21 cellular contexts compared by ENCODE assay signal in the genomic region with DNA sequence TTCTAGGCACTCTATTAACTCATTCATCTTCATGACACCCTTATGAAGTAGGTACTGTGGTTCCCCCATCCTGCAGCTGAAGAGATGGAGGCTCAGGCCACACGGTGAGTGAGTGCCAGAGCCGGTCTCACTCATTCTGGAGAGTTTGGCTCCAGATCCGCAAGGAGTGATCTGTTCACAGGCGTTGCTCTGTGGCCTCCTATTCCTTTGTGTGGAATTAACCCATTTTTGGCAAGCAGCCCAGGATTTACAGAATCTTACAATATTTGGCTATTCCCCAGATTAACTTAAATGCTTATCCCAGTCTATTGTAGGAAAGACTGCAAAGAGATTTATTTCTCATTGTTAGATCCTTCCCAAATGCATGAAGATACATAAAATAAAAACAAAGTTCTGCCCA. TPM values are rescaled to one million over a fixed set of nuclear protein-coding genes. Genes with fewer than 3 reads are reported as not detected.
DNase-seq lines count a peak whose midpoint lies in the region; ATAC-seq, FAIRE-seq and TF ChIP-seq lines count a peak whose summit lies in the region.
"Had no signal": no experiment of that assay in that cellular context is flagged by ENCODE, and none has a peak within 500 bp of the region (broad histone marks: within the 10 kb centered on the region; RNA-seq: fewer than 3 reads in every experiment).

No MANE protein-coding gene starts in this region.

- no peak overlapping the region for H3K4me2 ChIP-seq in mammary epithelial cell (ENCODE audit: insufficient read depth, low read depth, low read length)

- H3K9ac ChIP-seq in mammary epithelial cell (ENCODE audit: insufficient read depth, low read length), result no peak overlapping the region

- H3K4me1 ChIP-seq in mammary epithelial cell (ENCODE audit: insufficient read depth, low read length), result peaks cover 10% of the 10 kb centered on the region

- H3K9me3 ChIP-seq in mammary epithelial cell (replicated peaks; ENCODE audit: insufficient read depth, low read length), result no peaks in the 10 kb centered on the region
- H3K9me3 ChIP-seq: SJSA1 had no signal

- peaks cover 6% of the 10 kb centered on the region for H3K4me1 Mint-ChIP-seq in MCF 10A (ENCODE audit: insufficient read depth, unreplicated experiment)
- peaks cover 20 to 32% of the 10 kb centered on the region in 2 donors for H3K4me1 Mint-ChIP-seq in stimulated activated naive B cell treated with anti-CD40 and anti-IgM and Interleukin-4, amounts not matched to agents 10 μg/mL and 1 μg/mL and 100 μg/mL, for 72 hours

- H3K4me3 ChIP-seq in mammary epithelial cell (replicated peaks in 1 of 3; ENCODE audit: insufficient read depth in 1 of 3, low read depth in 2 of 3, low read length in 3 of 3) (no peak overlapping the region), fibroblast of mammary gland (ENCODE audit: control insufficient read depth, low read depth, low read length) (no peak overlapping the region)
- H3K4me3 ChIP-seq: K562, SJSA1 had no signal

- peaks cover 4% of the 10 kb centered on the region for H3K36me3 Mint-ChIP-seq in MCF 10A (ENCODE audit: insufficient read depth, unreplicated experiment)
- H3K36me3 Mint-ChIP-seq in stimulated activated naive B cell treated with anti-CD40 and anti-IgM and Interleukin-4, amounts not matched to agents 10 μg/mL and 1 μg/mL and 100 μg/mL, for 72 hours, result peaks cover 39 to 58% of the 10 kb centered on the region in 2 donors

- H4K20me1 ChIP-seq in mammary epithelial cell (ENCODE audit: insufficient read depth, low read length), result no peaks in the 10 kb centered on the region

- H3K27me3 Mint-ChIP-seq in MCF 10A (ENCODE audit: insufficient read depth, unreplicated experiment), result no peaks in the 10 kb centered on the region
- H3K27me3 Mint-ChIP-seq in stimulated activated naive B cell treated with anti-CD40 and anti-IgM and Interleukin-4, amounts not matched to agents 10 μg/mL and 1 μg/mL and 100 μg/mL, for 72 hours, result no peaks in the 10 kb centered on the region

- POLR2A ChIA-PET in MCF 10A (lab: Yijun Ruan, JAX), result no interaction called here

- WGBS in mammary epithelial cell (ENCODE audit: low coverage, missing lambda C conversion rate), result 84% methylated on average over 4 of the region's 4 CpGs

- peaks cover 19% of the 10 kb centered on the region for H3K79me2 ChIP-seq in mammary epithelial cell (ENCODE audit: insufficient read depth, low read length)

- intact Hi-C loops in MCF 10A (cut with micrococcal nuclease) (no loop called here), mammary epithelial cell (cut with micrococcal nuclease) (no loop called here)

- dilution Hi-C loops in mammary epithelial cell (cut with HindIII; ENCODE audit: low sequenced_read_pairs), result no loop called here

- no peaks in the 10 kb centered on the region for H3K9me3 Mint-ChIP-seq in MCF 10A (ENCODE audit: unreplicated experiment)
- H3K9me3 Mint-ChIP-seq in stimulated activated naive B cell treated with anti-CD40 and anti-IgM and Interleukin-4, amounts not matched to agents 10 μg/mL and 1 μg/mL and 100 μg/mL, for 72 hours, result no peaks in the 10 kb centered on the region

- BruUV-seq in MCF 10A (replicated peaks; lab: Mats Ljungman, UMichigan) (no TSS peak), mammary epithelial cell (replicated peaks; lab: Mats Ljungman, UMichigan) (no TSS peak)

- in situ Hi-C loops in mammary epithelial cell (cut with MboI; ENCODE audit: low sequenced_read_pairs in 2 of 2), result no loop called here

- DNase-seq in MCF 10A (ENCODE audit: unreplicated experiment) (peak; percentile 40), mammary epithelial cell (no peak), NCI-H69 (lab: John Stamatoyannopoulos, UW) (peak; percentile 9), fibroblast of mammary gland (ENCODE audit: low read depth) (peak; percentile 6), GM20000 (ENCODE audit: low spot score) (no peak), HTR-8/SVneo (ENCODE audit: insufficient read length, low spot score) (no peak)
- DNase-seq in stimulated activated naive B cell treated with anti-CD40 and anti-IgM and Interleukin-4, amounts not matched to agents 10 μg/mL and 1 μg/mL and 100 μg/mL, for 72 hours, result no peak
- DNase-seq: DMS53; GOT3; NCI-H1092; NCI-H187 treated with DMSO at 0.1 percent for 48 hours; NCI-H524 treated with DMSO at 0.1 percent for 48 hours; NK-92 treated with Interleukin-12 subunit alpha and Interleukin-12 subunit beta, amount 100 ng/mL, for 24 hours; OCI-M1; RPMI8226 had no signal

- peaks cover 53% of the 10 kb centered on the region for H3K36me3 ChIP-seq in mammary epithelial cell (ENCODE audit: insufficient read depth, low read length)

- TF ChIP-seq CTCF in MCF 10A (IDR thresholded peaks at IDR 0.05; ENCODE audit: unreplicated experiment) (no peak), mammary epithelial cell (conservative IDR thresholded peaks at IDR 0.05 in 1 of 2, IDR thresholded peaks at IDR 0.05 in 1 of 2; ENCODE audit: extremely low read depth in 1 of 2, insufficient read depth in 1 of 2, low read depth in 1 of 2, low read length in 2 of 2) (no peak), fibroblast of mammary gland (conservative IDR thresholded peaks at IDR 0.05; ENCODE audit: control insufficient read depth, insufficient read depth, low read depth, low read length) (no peak), GM20000 (IDR thresholded peaks at IDR 0.05; ENCODE audit: extremely low read depth, missing control alignments) (no peak)

- H2AFZ ChIP-seq in mammary epithelial cell (ENCODE audit: low read depth, low read length), result no peak overlapping the region

- no peak for FAIRE-seq in HTR-8/SVneo (lab: Jason Lieb, UNC)
- FAIRE-seq: GM18507 had no signal

- H3K27ac ChIP-seq in mammary epithelial cell (ENCODE audit: insufficient read depth, low read depth, low read length), result no peak overlapping the region
- H3K27ac ChIP-seq: HL-60, SJSA1 had no signal

- H3K27ac Mint-ChIP-seq in MCF 10A (ENCODE audit: low read depth, unreplicated experiment), result no peak overlapping the region
- peak overlapping the region; percentile 47 for H3K27ac Mint-ChIP-seq in stimulated activated naive B cell treated with anti-CD40 and anti-IgM and Interleukin-4, amounts not matched to agents 10 μg/mL and 1 μg/mL and 100 μg/mL, for 72 hours

- H3K27me3 ChIP-seq in mammary epithelial cell (ENCODE audit: insufficient read depth, low read length), result no peaks in the 10 kb centered on the region
- H3K27me3 ChIP-seq: SJSA1 had no signal

- CTCF ChIA-PET in MCF 10A (lab: Yijun Ruan, JAX), result interaction anchor here (0.6 to 21.1 kb wide), 7 partner anchors 8 to 157 kb away, joined by 3 to 415 read pairs (median 23); no protein-coding TSS in a partner anchor
- CTCF ChIA-PET in mammary epithelial cell (lab: Charles Lee; ENCODE audit: low non-redundant PET), result no interaction called here

- H3K4me3 Mint-ChIP-seq in MCF 10A (ENCODE audit: unreplicated experiment), result no peak overlapping the region
- H3K4me3 Mint-ChIP-seq in stimulated activated naive B cell treated with anti-CD40 and anti-IgM and Interleukin-4, amounts not matched to agents 10 μg/mL and 1 μg/mL and 100 μg/mL, for 72 hours, result no peak overlapping the region

- no peak for ATAC-seq in stimulated activated naive B cell treated with anti-CD40 and anti-IgM and Interleukin-4, amounts not matched to agents 10 μg/mL and 1 μg/mL and 100 μg/mL, for 72 hours (replicated peaks)
- ATAC-seq in GM19463 (IDR thresholded peaks at IDR 0.05; ENCODE audit: unreplicated experiment), result no peak

RNA-seq across cellular contexts. Expression of a gene that starts 29.6 kb away (rescaled TPM):
- total RNA-seq in MCF 10A (2022) (26.7 and 27.7 TPM in 2 replicates), mammary epithelial cell (10 to 100 TPM; 34.3 to 75.0 TPM)
- polyA plus RNA-seq in mammary epithelial cell, result 87.6 TPM
- polyA minus RNA-seq in mammary epithelial cell, result 83.3 TPM
- polyA plus RNA-seq: AG04450 had no signal

Comparison
In these comparisons a context has a peak if more than half of its experiments do, and no peak if none do; other contexts are left out.
1. DNase-seq: peak in MCF 10A (single experiment), NCI-H69 (single experiment) and fibroblast of mammary gland (single experiment); none in mammary epithelial cell (single experiment), stimulated activated naive B cell treated with anti-CD40 and anti-IgM and Interleukin-4, amounts not matched to agents 10 μg/mL and 1 μg/mL and 100 μg/mL, for 72 hours (single experiment), GM20000 (single experiment) and HTR-8/SVneo (single experiment).